ENCODE assay signal across 25 cellular contexts in the genomic region with DNA sequence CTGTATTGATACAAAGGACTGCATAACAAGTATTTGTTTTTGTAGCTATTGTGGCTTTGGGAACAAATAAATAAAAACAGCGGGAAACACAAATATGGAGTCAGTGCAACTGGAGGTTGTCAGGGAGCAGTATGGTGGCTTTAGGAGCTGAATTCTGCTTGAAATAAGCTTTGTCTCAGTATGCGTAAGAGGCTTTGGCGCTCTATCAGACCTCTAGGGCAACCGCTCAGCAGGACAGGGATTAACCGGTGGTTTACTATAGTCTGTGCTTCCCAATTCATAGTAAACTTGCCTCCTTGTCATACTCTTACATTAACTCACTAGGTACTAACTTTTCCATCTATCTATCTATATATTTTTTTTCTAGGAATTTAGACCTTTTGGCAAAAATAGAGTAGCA.
"Had no signal": no experiment of that assay in that cellular context is flagged by ENCODE, and none has a peak within 500 bp of the region (broad histone marks: within the 10 kb centered on the region; RNA-seq: fewer than 3 reads in every experiment).

No MANE protein-coding gene starts in this region.

- H3K9me3 ChIP-seq: left lung, neutrophil, ovary, prostate gland, spleen, thoracic aorta, upper lobe of left lung had no signal

- H3K4me3 ChIP-seq: left lung, lung, ovary, prostate gland, spleen, thoracic aorta, upper lobe of left lung had no signal

- H3K27me3 Mint-ChIP-seq: activated naive CD8-positive, alpha-beta T cell treated with anti-CD3 and anti-CD28 coated beads, Interleukin-2, amount 50 U/mL, for 24 hours; T-cell had no signal

- H3K27me3 ChIP-seq: left lung, neutrophil, ovary, spleen, upper lobe of left lung had no signal

- H3K4me1 ChIP-seq: left lung, prostate gland, spleen, upper lobe of left lung had no signal

- H3K4me3 Mint-ChIP-seq: activated CD8-positive, alpha-beta T cell treated with anti-CD3 and anti-CD28 coated beads, Interleukin-2, amount 10 ng/mL, durations not matched to agents 7 days and 5 days; activated naive CD8-positive, alpha-beta T cell treated with anti-CD3 and anti-CD28 coated beads, Interleukin-2, amount 50 U/mL, for 24 hours; activated T-helper 1 cell treated with anti-CD3 and anti-CD28 coated beads, Interleukin-12 subunit alpha, Interleukin-12 subunit beta, Interleukin-2, Interleukin-4 antibody, amounts not matched to agents 30 ng/mL and 10 ng/mL and 1 ng/mL, durations not matched to agents 14 hours and 24 hours and 36 hours; natural killer cell; T-cell; T-helper 2 cell treated with Interferon-gamma antibody and Interleukin-4, amounts not matched to agents 5 μg/mL and 100 μg/mL, for 36 hours had no signal

- H3K27ac Mint-ChIP-seq: activated CD8-positive, alpha-beta T cell treated with anti-CD3 and anti-CD28 coated beads, Interleukin-2, amount 10 ng/mL, durations not matched to agents 7 days and 5 days; activated naive CD8-positive, alpha-beta T cell treated with anti-CD3 and anti-CD28 coated beads, Interleukin-2, amount 50 U/mL, for 24 hours; activated T-helper 1 cell treated with anti-CD3 and anti-CD28 coated beads, Interleukin-12 subunit alpha, Interleukin-12 subunit beta, Interleukin-2, Interleukin-4 antibody, amounts not matched to agents 30 ng/mL and 10 ng/mL and 1 ng/mL, durations not matched to agents 14 hours and 24 hours and 36 hours; natural killer cell; T-cell; T-helper 2 cell treated with Interferon-gamma antibody and Interleukin-4, amounts not matched to agents 5 μg/mL and 100 μg/mL, for 36 hours had no signal

- H3K4me1 Mint-ChIP-seq: activated naive CD8-positive, alpha-beta T cell treated with anti-CD3 and anti-CD28 coated beads, Interleukin-2, amount 50 U/mL, for 24 hours; natural killer cell; T-cell had no signal

- H3K27ac ChIP-seq: left lung, neutrophil, ovary, prostate gland, spleen, thoracic aorta, upper lobe of left lung, VCaP had no signal

- H3K9me3 Mint-ChIP-seq: activated naive CD8-positive, alpha-beta T cell treated with anti-CD3 and anti-CD28 coated beads, Interleukin-2, amount 50 U/mL, for 24 hours; activated T-helper 1 cell treated with anti-CD3 and anti-CD28 coated beads, Interleukin-12 subunit alpha, Interleukin-12 subunit beta, Interleukin-2, Interleukin-4 antibody, amounts not matched to agents 30 ng/mL and 10 ng/mL and 1 ng/mL, durations not matched to agents 14 hours and 24 hours and 36 hours; T-helper 2 cell treated with Interferon-gamma antibody and Interleukin-4, amounts not matched to agents 5 μg/mL and 100 μg/mL, for 36 hours had no signal

- DNase-seq: activated CD4-positive, alpha-beta T cell treated with anti-CD3 and anti-CD28 coated beads for 1 hour; activated CD4-positive, alpha-beta T cell treated with anti-CD3 and anti-CD28 coated beads, Interleukin-2, amount 50 U/mL, for 1 hour; activated CD8-positive, alpha-beta T cell treated with anti-CD3 and anti-CD28 coated beads, Interleukin-2, amount 10 ng/mL, durations not matched to agents 7 days and 5 days; activated gamma-delta T cell; activated naive CD4-positive, alpha-beta T cell treated with anti-CD3 and anti-CD28 coated beads, Interleukin-2, amount 50 U/mL, for 16 hours; activated naive CD8-positive, alpha-beta T cell treated with anti-CD3 and anti-CD28 coated beads, Interleukin-2, amount 50 U/mL, for 24 hours; cortex of kidney; effector CD8-positive, alpha-beta T cell; hippocampal formation; kidney glomerular epithelial cell; left lung; natural killer cell; ovary; spleen; stimulated activated CD4-positive, alpha-beta T cell treated with anti-CD3 and anti-CD28 coated beads, Interleukin-4, amount 100 ng/mL, for 1 hour; stimulated activated naive CD4-positive, alpha-beta T cell treated with Interleukin-2 at 50 U/mL for 16 hours; T-cell; upper lobe of left lung had no signal

- H3K36me3 ChIP-seq: left lung, neutrophil, ovary, prostate gland, spleen, thoracic aorta, upper lobe of left lung had no signal

- H3K36me3 Mint-ChIP-seq: natural killer cell, T-cell had no signal

- ATAC-seq: activated CD8-positive, alpha-beta T cell treated with anti-CD3 and anti-CD28 coated beads, Interleukin-2, amount 10 ng/mL, durations not matched to agents 7 days and 5 days; activated naive CD8-positive, alpha-beta T cell treated with anti-CD3 and anti-CD28 coated beads, Interleukin-2, amount 50 U/mL, for 24 hours; left lung; natural killer cell; T-cell had no signal
